ENCODE assay signal across 8 cellular contexts in the genomic region with DNA sequence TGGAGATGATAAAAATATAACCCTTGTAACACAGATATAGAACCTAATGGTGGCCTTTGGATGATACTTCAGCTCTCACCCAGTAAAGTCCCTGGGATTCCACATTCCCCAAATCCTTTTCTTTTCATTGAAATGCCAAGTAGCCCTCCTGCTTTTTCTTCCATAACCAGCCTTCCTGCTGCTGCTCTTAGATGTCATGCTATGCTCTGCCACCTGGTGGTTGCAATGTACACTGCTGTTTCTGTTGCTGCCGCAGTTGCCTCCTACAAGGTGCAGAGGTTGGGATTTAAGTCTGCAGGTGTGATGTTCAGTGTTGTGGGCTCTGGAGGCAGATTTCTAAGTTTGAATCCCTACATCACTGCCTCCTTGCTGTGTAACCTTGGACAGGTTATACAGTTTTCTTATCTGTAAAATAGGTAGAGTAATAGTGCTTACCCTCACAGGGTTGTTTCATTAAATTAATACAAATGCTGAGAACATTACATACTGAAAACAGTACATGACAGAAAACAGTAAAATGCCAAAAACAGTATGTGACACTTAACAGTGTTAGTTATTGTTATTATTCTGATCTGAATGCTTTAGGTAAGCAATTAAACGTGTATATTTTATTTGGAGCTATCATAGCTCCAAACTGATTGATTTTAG.
DNase-seq lines count a peak whose midpoint lies in the region; ATAC-seq and TF ChIP-seq lines count a peak whose summit lies in the region.

No MANE protein-coding gene starts in this region.

- ATAC-seq in GM18861 (IDR thresholded peaks at IDR 0.05; ENCODE audit: unreplicated experiment) (peak; percentile 54), HG03558 (IDR thresholded peaks at IDR 0.05; ENCODE audit: extremely low read depth, unreplicated experiment) (peak; percentile 52), lung (ENCODE audit: insufficient read depth, low FRiP score) (peak; percentile 81)

- in situ Hi-C loops in ACHN (cut with HindIII; ENCODE audit: low pct_ligation_motif_present, low pct_unique_long_range_greater_than_20kb, low sequenced_read_pairs), result no loop called here

- 46% methylated on average over 2 of the region's 2 CpGs for WGBS in lung, 2 donors

- DNase-seq in ACHN, result peak; percentile 86
- DNase-seq in NCI-H69 (lab: John Stamatoyannopoulos, UW), result peak; percentile 89
- DNase-seq in activated CD4-positive, alpha-beta T cell treated with anti-CD3 and anti-CD28 coated beads, Interleukin-2, amount 50 U/mL, for 4 hours, result peak; percentile 65 to 75
- peak; percentile 64 for DNase-seq in effector CD4-positive, alpha-beta T cell
- peak; percentile 75 for DNase-seq in lung (ENCODE audit: low spot score)
- peak; percentile 52 for DNase-seq in stimulated activated CD8-positive, alpha-beta memory T cell treated with anti-CD3 and anti-CD28 coated beads, Interleukin-15, amount 100 ng/mL, for 1 hour (ENCODE audit: low read depth)

- peak; percentile 96 for TF ChIP-seq CTCF in lung (IDR thresholded peaks at IDR 0.05; ENCODE audit: control extremely low read depth, extremely low read depth)

- no peak overlapping the region for H3K27ac ChIP-seq in lung (ENCODE audit: low read depth in 1 of 2, low read length in 1 of 2)

- no peaks in the 10 kb centered on the region for H3K9me3 ChIP-seq in lung (ENCODE audit: control insufficient read depth in 2 of 2, insufficient read depth in 1 of 2, low read length in 1 of 2)

- H3K4me1 ChIP-seq in lung (ENCODE audit: control insufficient read depth in 2 of 2, insufficient read depth in 2 of 2, low read length in 2 of 2), result peaks cover 0 to 4% of the 10 kb centered on the region in 2 donors

- H3K27me3 ChIP-seq in lung (ENCODE audit: control insufficient read depth, insufficient read depth), result no peaks in the 10 kb centered on the region

- H3K36me3 ChIP-seq in lung (ENCODE audit: control insufficient read depth in 2 of 2, insufficient read depth in 2 of 2, low read length in 2 of 2), result peaks cover 0 to 2% of the 10 kb centered on the region in 2 donors

- no peak overlapping the region for H3K4me3 ChIP-seq in lung
